In the genomic region with DNA sequence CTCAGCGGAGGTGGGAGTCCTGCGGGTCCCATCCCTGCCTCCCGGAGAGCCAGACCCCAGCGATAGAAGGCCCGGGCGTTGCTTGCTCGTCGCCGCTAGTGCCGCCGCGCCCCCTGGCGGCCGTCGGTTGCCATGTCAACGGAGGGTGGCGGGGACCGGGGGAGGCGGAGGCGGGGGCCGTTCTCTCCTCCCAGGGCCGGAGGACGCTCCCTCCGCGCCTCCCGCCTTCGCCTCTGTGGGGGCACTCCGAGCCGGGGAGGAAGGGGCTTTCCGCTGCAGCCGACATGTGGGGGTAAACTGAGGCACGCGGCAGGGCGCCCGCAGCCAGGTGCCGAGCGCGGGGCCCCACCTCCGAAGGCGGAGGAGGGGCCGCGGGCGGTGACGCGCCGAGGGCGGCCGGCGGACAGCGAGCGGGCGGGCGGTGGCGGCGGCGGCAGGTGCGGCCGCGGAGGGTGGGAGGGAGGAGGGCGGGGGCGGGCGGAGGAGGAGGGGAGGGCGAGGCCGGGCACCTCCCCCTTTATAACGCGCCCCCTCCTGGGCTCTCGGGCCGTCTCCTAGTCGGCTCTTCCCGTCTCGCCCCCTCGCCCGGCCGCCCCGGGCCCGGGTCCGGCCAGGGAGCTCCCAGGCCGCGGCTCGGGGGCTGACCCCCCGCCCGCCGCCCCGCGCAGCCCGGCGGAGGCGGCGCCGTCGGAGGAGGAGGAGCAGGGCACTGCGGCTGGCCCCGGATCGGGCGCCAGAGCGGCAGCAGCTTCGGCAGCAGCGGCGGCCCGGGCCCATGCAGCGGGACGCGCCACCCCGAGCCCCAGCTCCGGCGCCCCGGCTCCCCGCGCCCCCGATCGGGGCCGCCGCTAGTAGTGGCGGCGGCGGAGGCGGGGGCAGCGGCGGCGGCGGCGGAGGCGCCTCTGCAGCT, we compare ENCODE assay signal across 8 cellular contexts. TPM values are rescaled to one million over a fixed set of nuclear protein-coding genes. Genes with fewer than 3 reads are reported as not detected.
A peak's percentile ranks its signal among the peaks of the same experiment; 100 is the strongest.
DNase-seq lines count a peak whose midpoint lies in the region; ATAC-seq and TF ChIP-seq lines count a peak whose summit lies in the region.

No MANE protein-coding gene starts in this region.

- peak overlapping the region; percentile 94 for H3K9ac ChIP-seq in DND-41 (ENCODE audit: low read depth, low read length)
- peak overlapping the region; percentile 68 for H3K9ac ChIP-seq in fibroblast of lung (ENCODE audit: insufficient read depth, low read length)

- H3K27me3 Mint-ChIP-seq in activated T-helper 17 cell treated with anti-CD3 and anti-CD28 coated beads, Interleukin-2, amount 50 U/mL, for 72 hours: no peaks in the 10 kb centered on the region
- no peaks in the 10 kb centered on the region for H3K27me3 Mint-ChIP-seq in natural killer cell (ENCODE audit: low read depth in 2 of 2)

- peak; percentile 60 for ATAC-seq in DND-41 (ENCODE audit: insufficient read depth, low read depth)
- peak; percentile 45 for ATAC-seq in GM21723 (IDR thresholded peaks at IDR 0.05; ENCODE audit: unreplicated experiment)
- peak; percentile 36 for ATAC-seq in activated T-helper 17 cell treated with anti-CD3 and anti-CD28 coated beads, Interleukin-2, amount 50 U/mL, for 72 hours (replicated peaks)
- ATAC-seq in natural killer cell: peak; percentile 44 to 67 (median 56)

- H3K4me3 Mint-ChIP-seq in activated T-helper 17 cell treated with anti-CD3 and anti-CD28 coated beads, Interleukin-2, amount 50 U/mL, for 72 hours: peak overlapping the region; percentile 85
- peak overlapping the region; percentile 93 for H3K4me3 Mint-ChIP-seq in natural killer cell

- H3K36me3 ChIP-seq in DND-41 (ENCODE audit: insufficient read depth, low read length): peaks cover 47% of the 10 kb centered on the region
- H3K36me3 ChIP-seq in fibroblast of lung (ENCODE audit: control insufficient read depth, insufficient read depth, low read length): peaks cover 26% of the 10 kb centered on the region

- no peaks in the 10 kb centered on the region for H3K9me3 Mint-ChIP-seq in activated T-helper 17 cell treated with anti-CD3 and anti-CD28 coated beads, Interleukin-2, amount 50 U/mL, for 72 hours
- no peaks in the 10 kb centered on the region for H3K9me3 Mint-ChIP-seq in natural killer cell

- TF ChIP-seq CTCF in DND-41 (IDR thresholded peaks at IDR 0.05; ENCODE audit: borderline replicate concordance, extremely low read depth, low read length, poor library complexity, severe bottlenecking): peak; percentile 78
- TF ChIP-seq CTCF in fibroblast of lung (conservative IDR thresholded peaks at IDR 0.05 in 1 of 2, IDR thresholded peaks at IDR 0.05 in 1 of 2; ENCODE audit: low read depth in 1 of 2, low read length in 2 of 2): peak; percentile 53 to 56
- peak; percentile 80 for TF ChIP-seq CTCF in natural killer cell (IDR thresholded peaks at IDR 0.05)

- H3K4me1 Mint-ChIP-seq in activated T-helper 17 cell treated with anti-CD3 and anti-CD28 coated beads, Interleukin-2, amount 50 U/mL, for 72 hours: peaks cover 40% of the 10 kb centered on the region
- peaks cover 50 to 74% of the 10 kb centered on the region in 2 donors for H3K4me1 Mint-ChIP-seq in natural killer cell

- peak overlapping the region; percentile 97 for H3K27ac Mint-ChIP-seq in activated T-helper 17 cell treated with anti-CD3 and anti-CD28 coated beads, Interleukin-2, amount 50 U/mL, for 72 hours
- H3K27ac Mint-ChIP-seq in natural killer cell: peak overlapping the region; percentile 95 to 98

- H3K27me3 ChIP-seq in DND-41 (ENCODE audit: insufficient read depth, low read length, poor library complexity): no peaks in the 10 kb centered on the region
- no peaks in the 10 kb centered on the region for H3K27me3 ChIP-seq in fibroblast of lung (ENCODE audit: control insufficient read depth, insufficient read depth, low read length)

- H3K4me3 ChIP-seq in DND-41 (ENCODE audit: low read depth in 1 of 2, low read length in 2 of 2) (peak overlapping the region; percentile 25 to 98; a peak in 3 of 4 replicates), fibroblast of lung (replicated peaks in 1 of 4; ENCODE audit: control extremely low read depth in 1 of 4, insufficient read depth in 1 of 4, low read depth in 3 of 4, low read length in 4 of 4) (peak overlapping the region; percentile 29 to 96 (median 62))

- H4K20me1 ChIP-seq in DND-41 (ENCODE audit: insufficient read depth, low read length) (peaks cover 39% of the 10 kb centered on the region), fibroblast of lung (ENCODE audit: control insufficient read depth, extremely low read depth, insufficient read depth, low read length) (no peaks in the 10 kb centered on the region)

- H3K9me3 ChIP-seq in DND-41 (ENCODE audit: insufficient read depth, low read length, severe bottlenecking): no peaks in the 10 kb centered on the region
- H3K9me3 ChIP-seq in fibroblast of lung (ENCODE audit: control insufficient read depth, insufficient read depth, low read depth, low read length): no peaks in the 10 kb centered on the region

- H3K27ac ChIP-seq in DND-41 (ENCODE audit: low read length): peak overlapping the region; percentile 85
- H3K27ac ChIP-seq in fibroblast of lung (ENCODE audit: insufficient read depth, low read length): peak overlapping the region; percentile 68

- peak; percentile 90 for DNase-seq in DND-41
- DNase-seq in KG1 (lab: John Stamatoyannopoulos, UW): peak; percentile 80
- peak; percentile 91 for DNase-seq in RPMI8226
- DNase-seq in fibroblast of lung (ENCODE audit: low read depth in 2 of 2): peak; percentile 67 to 75
- peak; percentile 91 for DNase-seq in natural killer cell
- DNase-seq in stimulated activated naive CD4-positive, alpha-beta T cell treated with Interleukin-2 at 50 U/mL for 16 hours (lab: John Stamatoyannopoulos, UW): peak; percentile 83

- intact Hi-C loops in natural killer cell (cut with micrococcal nuclease): loop anchor here (1.0 to 5.0 kb wide), 3 partner anchors 18 to 82 kb away; a partner anchor contains a TSS

- H3K4me2 ChIP-seq in DND-41 (ENCODE audit: insufficient read depth, low read length) (peak overlapping the region; percentile 87), fibroblast of lung (ENCODE audit: extremely low read depth, insufficient read depth, low read length) (peak overlapping the region; percentile 62)

- H3K79me2 ChIP-seq in DND-41 (ENCODE audit: insufficient read depth, low read length) (peaks cover 57% of the 10 kb centered on the region), fibroblast of lung (ENCODE audit: control insufficient read depth, insufficient read depth, low read length) (peaks cover 40% of the 10 kb centered on the region)

- H3K4me1 ChIP-seq in DND-41 (ENCODE audit: insufficient read depth, low read length) (peaks cover 41% of the 10 kb centered on the region), fibroblast of lung (ENCODE audit: control insufficient read depth, extremely low read depth, insufficient read depth, low read length) (peaks cover 8% of the 10 kb centered on the region)

- H2AFZ ChIP-seq in DND-41 (ENCODE audit: low read depth, low read length) (peak overlapping the region; percentile 79), fibroblast of lung (ENCODE audit: low read length) (peak overlapping the region; percentile 68)

- H3K36me3 Mint-ChIP-seq in activated T-helper 17 cell treated with anti-CD3 and anti-CD28 coated beads, Interleukin-2, amount 50 U/mL, for 72 hours (ENCODE audit: low read depth): peaks cover 41% of the 10 kb centered on the region
- peaks cover 4% of the 10 kb centered on the region for H3K36me3 Mint-ChIP-seq in natural killer cell

RNA-seq across cellular contexts. Expression of a gene that starts 0.6 kb away (rescaled TPM):
- total RNA-seq in activated T-helper 17 cell treated with anti-CD3 and anti-CD28 coated beads, Interleukin-2, amount 50 U/mL, for 72 hours: 10 to 100 TPM; 82.8 to 94.2 TPM
- total RNA-seq in fibroblast of lung (49.6 and 54.8 TPM in 2 replicates), natural killer cell (100 to 1,000 TPM; 181 to 207 (median 188) TPM)
- polyA plus RNA-seq in fibroblast of lung: 76.6 and 82.2 TPM in 2 replicates
- polyA plus RNA-seq in fibroblast of lung (2012): 55.0 and 55.3 TPM in 2 replicates
- 48.6 and 85.8 TPM in 2 replicates for polyA minus RNA-seq in fibroblast of lung (ENCODE audit: low replicate concordance)

RNA-seq across cellular contexts. Expression of a gene that starts 6.8 kb away (rescaled TPM):
- 10 to 100 TPM; 27.6 to 46.8 TPM for total RNA-seq in activated T-helper 17 cell treated with anti-CD3 and anti-CD28 coated beads, Interleukin-2, amount 50 U/mL, for 72 hours
- 0.26 TPM in 1 of 2 replicates, not detected in the other for total RNA-seq in fibroblast of lung
- 1.2 TPM in 1 of 2 replicates, not detected in the other for polyA plus RNA-seq in fibroblast of lung
- 2.2 TPM in 1 of 2 replicates, not detected in the other for polyA plus RNA-seq in fibroblast of lung (2012)
- polyA minus RNA-seq in fibroblast of lung (ENCODE audit: low replicate concordance): 4.4 TPM in 1 of 2 replicates, not detected in the other
- total RNA-seq in natural killer cell: 10 to 100 TPM; 42.8 to 86.8 (median 56.6) TPM

RNA-seq across cellular contexts. Expression of a gene that starts 17.4 kb away (rescaled TPM):
- total RNA-seq in activated T-helper 17 cell treated with anti-CD3 and anti-CD28 coated beads, Interleukin-2, amount 50 U/mL, for 72 hours: 10 to 100 TPM; 56.7 to 95.6 TPM
- 58.6 and 77.0 TPM in 2 replicates for total RNA-seq in fibroblast of lung
- polyA plus RNA-seq in fibroblast of lung: 42.4 and 43.2 TPM in 2 replicates
- polyA plus RNA-seq in fibroblast of lung (2012): 56.1 and 62.0 TPM in 2 replicates
- 131 and 189 TPM in 2 replicates for polyA minus RNA-seq in fibroblast of lung (ENCODE audit: low replicate concordance)
- total RNA-seq in natural killer cell: 100 to 1,000 TPM in 2 of 3 donors, 10 to 100 TPM in 1; 99.1 to 108 (median 107) TPM

RNA-seq across cellular contexts. Expression of a gene that starts 50.2 kb away (rescaled TPM):
- total RNA-seq in activated T-helper 17 cell treated with anti-CD3 and anti-CD28 coated beads, Interleukin-2, amount 50 U/mL, for 72 hours: 10 to 100 TPM in 1 of 2 donors, 1 to 10 TPM in 1; 8.5 to 15.7 TPM
- total RNA-seq in fibroblast of lung: 3.6 TPM in 2 replicates
- polyA plus RNA-seq in fibroblast of lung: 4.6 and 5.0 TPM in 2 replicates
- polyA plus RNA-seq in fibroblast of lung (2012): 7.9 and 10.3 TPM in 2 replicates
- polyA minus RNA-seq in fibroblast of lung (ENCODE audit: low replicate concordance): 5.0 and 13.5 TPM in 2 replicates
- total RNA-seq in natural killer cell: 10 to 100 TPM; 20.9 to 27.8 (median 23.7) TPM

Comparison
In these comparisons a context has a peak if more than half of its experiments do, and no peak if none do; other contexts are left out.
1. Peak in every context shown above with its lines: DNase-seq, ATAC-seq, H3K4me3 ChIP-seq and H3K27ac ChIP-seq.
2. RNA of a gene that starts 6.8 kb away (total RNA-seq): 42.8 to 86.8 TPM in natural killer cell and 27.6 to 46.8 TPM in activated T-helper 17 cell treated with anti-CD3 and anti-CD28 coated beads, Interleukin-2, amount 50 U/mL, for 72 hours; 0.26 TPM in fibroblast of lung; every median in the first group is over 10 times any median in the second.